In genomic region chr2:165675551-165675968, GRCh38 we compare ENCODE assay signal across 15 cellular contexts.
DNase-seq lines count a peak whose midpoint lies in the region; ATAC-seq, FAIRE-seq and TF ChIP-seq lines count a peak whose summit lies in the region.
"Had no signal": no experiment of that assay in that cellular context is flagged by ENCODE, and none has a peak within 500 bp of the region (broad histone marks: within the 10 kb centered on the region; RNA-seq: fewer than 3 reads in every experiment).

No MANE protein-coding gene starts in this region.

- ATAC-seq in HG02852 (IDR thresholded peaks at IDR 0.05; ENCODE audit: unreplicated experiment) (no peak), HG03432 (IDR thresholded peaks at IDR 0.05; ENCODE audit: unreplicated experiment) (no peak)
- ATAC-seq: SK-N-SH treated with all-trans-retinoic acid at 6 μM for 48 hours had no signal

- no peak for TF ChIP-seq POLR2A in prostate gland (IDR thresholded peaks at IDR 0.05)

- DNase-seq in NCI-H1436 (lab: John Stamatoyannopoulos, UW) (peak; percentile 12), NCI-H1436 treated with DMSO at 0.1 percent for 48 hours (lab: John Stamatoyannopoulos, UW) (no peak), NCI-H226 (peak; percentile 8), epithelial cell of esophagus (ENCODE audit: low read depth) (peak; percentile 58), small intestine (peak; percentile 9), prostate gland (ENCODE audit: low spot score) (no peak)
- DNase-seq: 8988T; activated naive CD4-positive, alpha-beta T cell treated with Interleukin-2 at 50 U/mL for 16 hours; COR-L47; NCI-H187; spleen had no signal

- H3K36me3 ChIP-seq in small intestine (ENCODE audit: control insufficient read depth in 2 of 2, insufficient read depth in 2 of 2, low read length in 2 of 2), result no peaks in the 10 kb centered on the region
- no peaks in the 10 kb centered on the region for H3K36me3 ChIP-seq in prostate gland
- H3K36me3 ChIP-seq: neutrophil had no signal

- H3K27me3 ChIP-seq in small intestine (ENCODE audit: control insufficient read depth in 2 of 2, insufficient read depth in 2 of 2, low read length in 2 of 2) (no peaks in the 10 kb centered on the region), prostate gland (replicated peaks; ENCODE audit: insufficient read depth) (no peaks in the 10 kb centered on the region)
- H3K27me3 ChIP-seq: neutrophil, spleen had no signal

- FAIRE-seq in small intestine (lab: Jason Lieb, UNC), result no peak

- H3K9me3 ChIP-seq in small intestine (ENCODE audit: control insufficient read depth, low read depth) (no peaks in the 10 kb centered on the region), prostate gland (no peaks in the 10 kb centered on the region)
- H3K9me3 ChIP-seq: neutrophil had no signal

- no peaks in the 10 kb centered on the region for H3K4me1 ChIP-seq in small intestine (ENCODE audit: control insufficient read depth in 2 of 2, insufficient read depth in 1 of 2, low read depth in 1 of 2, low read length in 1 of 2)
- no peaks in the 10 kb centered on the region for H3K4me1 ChIP-seq in prostate gland (replicated peaks)
- H3K4me1 ChIP-seq: spleen had no signal

- H3K4me3 ChIP-seq in epithelial cell of esophagus (ENCODE audit: low read length), result no peak overlapping the region
- H3K4me3 ChIP-seq in small intestine (ENCODE audit: low read depth in 1 of 2, low read length in 2 of 2), result no peak overlapping the region
- H3K4me3 ChIP-seq in prostate gland, result no peak overlapping the region
- H3K4me3 ChIP-seq: spleen had no signal

- WGBS in small intestine, 3 donors, result 41 to 50% (median 41%) methylated on average over 1 of the region's 1 CpG
- 82% methylated on average over 1 of the region's 1 CpG for WGBS in prostate gland

- TF ChIP-seq CTCF in epithelial cell of esophagus (IDR thresholded peaks at IDR 0.05; ENCODE audit: insufficient read depth, low read depth, low read length, missing control alignments), result no peak
- TF ChIP-seq CTCF in prostate gland (IDR thresholded peaks at IDR 0.05), result no peak

- intact Hi-C loops in prostate gland (cut with DNase I), result no loop called here

- H3K27ac ChIP-seq in small intestine (ENCODE audit: low read depth in 1 of 2, low read length in 1 of 2), result no peak overlapping the region
- no peak overlapping the region for H3K27ac ChIP-seq in prostate gland
- H3K27ac ChIP-seq: neutrophil, spleen had no signal

Comparison
In these comparisons a context has a peak if more than half of its experiments do, and no peak if none do; other contexts are left out.
1. DNase-seq: peak in NCI-H1436 (single experiment), NCI-H226 (single experiment), epithelial cell of esophagus (single experiment) and small intestine (single experiment); none in NCI-H1436 treated with DMSO at 0.1 percent for 48 hours (single experiment) and prostate gland (single experiment).